1 cellular context compared by ENCODE assay signal in genomic region chr14:68148276-68148675, GRCh38.
TF ChIP-seq lines count a peak whose summit lies in the region.

No MANE protein-coding gene starts in this region.

TF ChIP-seq in GM23338, 12 proteins besides CTCF, POLR2A, EP300 and RAD21 (continued from another document):
- TF ChIP-seq STAT1 (IDR thresholded peaks at IDR 0.05; ENCODE audit: unreplicated experiment) = no peak
- no peak for TF ChIP-seq ETS1 (IDR thresholded peaks at IDR 0.05)
- no peak for TF ChIP-seq POLR2AphosphoS5 (IDR thresholded peaks at IDR 0.05; ENCODE audit: low read depth)
- no peak for TF ChIP-seq CREB1 (CRISPR knock-in tag; IDR thresholded peaks at IDR 0.05; ENCODE audit: low read depth)
- TF ChIP-seq EZH2 (IDR thresholded peaks at IDR 0.05; ENCODE audit: low read depth, unreplicated experiment) = no peak
- no peak for TF ChIP-seq JUNB (IDR thresholded peaks at IDR 0.05; ENCODE audit: unreplicated experiment)
- no peak for TF ChIP-seq REST (IDR thresholded peaks at IDR 0.05; ENCODE audit: unreplicated experiment)
- no peak for TF ChIP-seq ZNF114 (CRISPR knock-in tag; IDR thresholded peaks at IDR 0.05)
- TF ChIP-seq EZH2phosphoT487 (IDR thresholded peaks at IDR 0.05; ENCODE audit: unreplicated experiment) = no peak
TF ChIP-seq in GM23338: peak in this region for 0.
